Comparison of ENCODE assay signal across 28 cellular contexts in the genomic region with DNA sequence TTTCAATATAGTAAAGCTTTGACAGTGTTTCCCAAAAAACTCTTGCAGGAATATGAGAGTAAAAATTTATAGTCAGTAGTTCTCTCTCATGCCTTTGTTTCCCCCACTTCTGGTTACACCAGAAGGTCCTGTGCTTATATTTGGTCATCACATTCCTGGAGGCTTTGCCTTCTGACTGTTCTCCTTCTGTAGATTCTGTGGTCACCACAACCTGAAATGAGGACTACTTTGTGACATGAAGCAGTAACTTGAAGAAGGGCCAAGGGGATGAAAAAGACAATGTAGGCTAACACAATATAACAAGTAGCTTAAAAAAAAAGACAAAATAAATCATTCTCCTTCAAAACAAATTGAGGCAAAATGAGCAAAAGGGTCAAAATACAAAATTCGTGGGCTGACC.
"Had no signal": no experiment of that assay in that cellular context is flagged by ENCODE, and none has a peak within 500 bp of the region (broad histone marks: within the 10 kb centered on the region; RNA-seq: fewer than 3 reads in every experiment).

No MANE protein-coding gene starts in this region.

- H3K27me3 ChIP-seq: adrenal gland, brain microvascular endothelial cell, dorsolateral prefrontal cortex had no signal

- H3K9me3 ChIP-seq: adrenal gland had no signal

- DNase-seq: activated CD4-positive, alpha-beta memory T cell treated with anti-CD3 and anti-CD28 coated beads for 36 hours; activated CD4-positive, alpha-beta T cell treated with anti-CD3 and anti-CD28 coated beads for 36 hours; activated CD4-positive, alpha-beta T cell treated with anti-CD3 and anti-CD28 coated beads, Interleukin-2, amount 10 ng/mL, durations not matched to agents 24 days and 14 days; activated CD4-positive, CD25-positive, alpha-beta regulatory T cell; activated CD4-positive, CD25-positive, alpha-beta regulatory T cell treated with anti-CD3 and anti-CD28 coated beads, Interleukin-2, amount 50 U/mL, for 72 hours; activated CD8-positive, alpha-beta memory T cell treated with anti-CD3 and anti-CD28 coated beads, Interleukin-2, amount 10 ng/mL, durations not matched to agents 7 days and 5 days; activated CD8-positive, alpha-beta memory T cell treated with anti-CD3 and anti-CD28 coated beads, Interleukin-2, amount 50 U/mL, for 4 hours; activated CD8-positive, alpha-beta T cell treated with anti-CD3 and anti-CD28 coated beads, Interleukin-2, amount 10 ng/mL, durations not matched to agents 7 days and 5 days; activated effector memory CD4-positive, alpha-beta T cell treated with anti-CD3 and anti-CD28 coated beads, Interleukin-2, amount 50 U/mL, for 16 hours; activated naive CD4-positive, alpha-beta T cell treated with anti-CD3 and anti-CD28 coated beads for 36 hours; activated naive CD8-positive, alpha-beta T cell treated with anti-CD3 and anti-CD28 coated beads for 36 hours; activated naive CD8-positive, alpha-beta T cell treated with anti-CD3 and anti-CD28 coated beads, Interleukin-2, amount 50 U/mL, for 24 hours; activated T-cell treated with anti-CD3 and anti-CD28 coated beads, Interleukin-2, amount 50 U/mL, for 1 hour; activated T-cell treated with anti-CD3 and anti-CD28 coated beads, Interleukin-2, amount 50 U/mL, for 48 hours; adrenal gland; amygdala; aorta; brain microvascular endothelial cell; dorsolateral prefrontal cortex; effector memory CD4-positive, alpha-beta T cell; endodermal cell; foreskin fibroblast; head of caudate nucleus; T-helper 1 cell; T-helper 17 cell; T1000 had no signal

- H3K4me1 ChIP-seq: adrenal gland had no signal

- ATAC-seq: activated CD4-positive, alpha-beta T cell treated with anti-CD3 and anti-CD28 coated beads for 36 hours; activated CD8-positive, alpha-beta memory T cell treated with anti-CD3 and anti-CD28 coated beads, Interleukin-2, amount 10 ng/mL, durations not matched to agents 7 days and 5 days; activated CD8-positive, alpha-beta T cell treated with anti-CD3 and anti-CD28 coated beads, Interleukin-2, amount 10 ng/mL, durations not matched to agents 7 days and 5 days; activated naive CD8-positive, alpha-beta T cell treated with anti-CD3 and anti-CD28 coated beads, Interleukin-2, amount 50 U/mL, for 24 hours; esophagus mucosa; T-helper 17 cell had no signal

- H3K27ac ChIP-seq: adrenal gland, brain microvascular endothelial cell, coronary artery, dorsolateral prefrontal cortex had no signal

- H3K36me3 ChIP-seq: adrenal gland, brain microvascular endothelial cell had no signal

- H3K4me3 ChIP-seq: adrenal gland, coronary artery, dorsolateral prefrontal cortex had no signal
